In genomic region chr16:1351582-1352362, GRCh38 we compare ENCODE assay signal across 8 cellular contexts. TPM values are rescaled to one million over a fixed set of nuclear protein-coding genes. Genes with fewer than 3 reads are reported as not detected.
A peak's percentile ranks its signal among the peaks of the same experiment; 100 is the strongest.
DNase-seq lines count a peak whose midpoint lies in the region; ATAC-seq and TF ChIP-seq lines count a peak whose summit lies in the region.

GNPTG (plus strand) TSS chr16:1351931; CDS start chr16:1351966, 35 bp downstream.
TSR3 (minus strand) TSS chr16:1351878; CDS start chr16:1351804, 74 bp downstream.

- H3K27me3 Mint-ChIP-seq in CD8-positive, alpha-beta memory T cell, result peaks cover 0 to 6% of the 10 kb centered on the region in 2 donors
- no peaks in the 10 kb centered on the region for H3K27me3 Mint-ChIP-seq in activated T-cell treated with anti-CD3 and anti-CD28 coated beads, Interleukin-2, amount 50 U/mL, for 24 hours

- POLR2A ChIA-PET in CD8-positive, alpha-beta memory T cell (lab: Charles Lee), result interaction anchor here (1.1 kb wide), 1 partner anchor 19 kb away, joined by 3 read pairs; the partner anchor contains the start of gene BAIAP3

- peaks cover 0 to 36% (median 0%) of the 10 kb centered on the region in 3 donors for H3K36me3 Mint-ChIP-seq in CD8-positive, alpha-beta memory T cell
- H3K36me3 Mint-ChIP-seq in activated T-cell treated with anti-CD3 and anti-CD28 coated beads, Interleukin-2, amount 50 U/mL, for 24 hours (ENCODE audit: low read depth), result peaks cover 36% of the 10 kb centered on the region

- H3K9me3 ChIP-seq in CD8-positive, alpha-beta memory T cell (ENCODE audit: low read length), result no peaks in the 10 kb centered on the region
- no peaks in the 10 kb centered on the region for H3K9me3 ChIP-seq in OCI-LY3 (ENCODE audit: insufficient read depth, low read length)
- H3K9me3 ChIP-seq in esophagus (ENCODE audit: control insufficient read depth in 2 of 2, insufficient read depth in 1 of 2, low read depth in 1 of 2, low read length in 1 of 2), result no peaks in the 10 kb centered on the region
- H3K9me3 ChIP-seq in muscle layer of colon (ENCODE audit: low read length), result no peaks in the 10 kb centered on the region

- H3K27ac ChIP-seq in CD8-positive, alpha-beta memory T cell (ENCODE audit: low read depth, low read length), result peak within 1 kb of the TSS; percentile 75
- peak within 1 kb of the TSS; percentile 34; the same call in 1 of the 2 replicates for H3K27ac ChIP-seq in OCI-LY3 (ENCODE audit: low read length)
- peak within 1 kb of the TSS; percentile 22 to 51 for H3K27ac ChIP-seq in esophagus (ENCODE audit: low read depth in 2 of 2, low read length in 1 of 2)
- H3K27ac ChIP-seq in muscle layer of colon (ENCODE audit: low read depth, low read length), result peak within 1 kb of the TSS; percentile 78

- H4K20me1 ChIP-seq in OCI-LY3 (ENCODE audit: insufficient read depth, low read length), result no peaks in the 10 kb centered on the region

- H2AFZ ChIP-seq in OCI-LY3 (ENCODE audit: low read depth, low read length), result peak within 1 kb of the TSS; percentile 35; the same call in 1 of the 2 replicates

- peak within 1 kb of the TSS; percentile 78 for H3K4me3 ChIP-seq in CD8-positive, alpha-beta memory T cell (ENCODE audit: low read length)
- peak within 1 kb of the TSS; percentile 87 for H3K4me3 ChIP-seq in OCI-LY3 (ENCODE audit: low read length)
- peak within 1 kb of the TSS; percentile 78 to 83 for H3K4me3 ChIP-seq in esophagus (ENCODE audit: low read depth in 1 of 2, low read length in 2 of 2)
- H3K4me3 ChIP-seq in muscle layer of colon (ENCODE audit: low read depth in 1 of 2, low read length in 2 of 2), result peak within 1 kb of the TSS; percentile 92 to 97

- peaks cover 26% of the 10 kb centered on the region for H3K4me1 ChIP-seq in CD8-positive, alpha-beta memory T cell (ENCODE audit: insufficient read depth, low read length)
- H3K4me1 ChIP-seq in OCI-LY3 (ENCODE audit: low read length) (peaks cover 13% of the 10 kb centered on the region), esophagus (ENCODE audit: control insufficient read depth in 2 of 2, insufficient read depth in 2 of 2, low read length in 1 of 2) (peaks cover 0 to 29% of the 10 kb centered on the region in 2 donors), muscle layer of colon (ENCODE audit: insufficient read depth, low read length) (peaks cover 27% of the 10 kb centered on the region)

- no peaks in the 10 kb centered on the region for H3K27me3 ChIP-seq in CD8-positive, alpha-beta memory T cell (ENCODE audit: insufficient read depth, low read length, poor library complexity, severe bottlenecking)
- H3K27me3 ChIP-seq in OCI-LY3 (ENCODE audit: low read depth, low read length) (no peaks in the 10 kb centered on the region), esophagus (ENCODE audit: control insufficient read depth in 1 of 2, insufficient read depth in 2 of 2, low read length in 2 of 2) (no peaks in the 10 kb centered on the region), muscle layer of colon (ENCODE audit: control insufficient read depth in 1 of 2, insufficient read depth in 2 of 2, low read length in 2 of 2) (no peaks in the 10 kb centered on the region)

- H3K79me2 ChIP-seq in OCI-LY3 (ENCODE audit: low read length), result peaks cover 64% of the 10 kb centered on the region

- CTCF ChIA-PET in CD8-positive, alpha-beta memory T cell (lab: Charles Lee), result no interaction called here

- H3K9ac ChIP-seq in OCI-LY3 (ENCODE audit: low read length) (peak within 1 kb of the TSS; percentile 84), muscle layer of colon (ENCODE audit: low read length) (peak within 1 kb of the TSS; percentile 41)

- peak within 1 kb of the TSS; percentile 40 to 97 (median 80) for H3K27ac Mint-ChIP-seq in CD8-positive, alpha-beta memory T cell
- H3K27ac Mint-ChIP-seq in activated T-cell treated with anti-CD3 and anti-CD28 coated beads, Interleukin-2, amount 50 U/mL, for 24 hours, result peak within 1 kb of the TSS; percentile 88

- H3K4me3 Mint-ChIP-seq in CD8-positive, alpha-beta memory T cell, result peak within 1 kb of the TSS; percentile 83 to 96 (median 86)
- peak within 1 kb of the TSS; percentile 85 for H3K4me3 Mint-ChIP-seq in activated T-cell treated with anti-CD3 and anti-CD28 coated beads, Interleukin-2, amount 50 U/mL, for 24 hours

- peaks cover 28 to 56% (median 31%) of the 10 kb centered on the region in 3 donors for H3K4me1 Mint-ChIP-seq in CD8-positive, alpha-beta memory T cell
- H3K4me1 Mint-ChIP-seq in activated T-cell treated with anti-CD3 and anti-CD28 coated beads, Interleukin-2, amount 50 U/mL, for 24 hours (ENCODE audit: low read depth), result peaks cover 39% of the 10 kb centered on the region

- ATAC-seq in GM19395 (IDR thresholded peaks at IDR 0.05; ENCODE audit: unreplicated experiment) (peak; percentile 58), HG03571 (IDR thresholded peaks at IDR 0.05; ENCODE audit: unreplicated experiment) (peak; percentile 74)

- peak within 1 kb of the TSS; percentile 74 for H3K4me2 ChIP-seq in OCI-LY3 (ENCODE audit: low read length)

- no peak for TF ChIP-seq CTCF in OCI-LY3 (IDR thresholded peaks at IDR 0.05; ENCODE audit: low read depth, low read length)

- WGBS in esophagus, 2 donors, result 0% methylated on average over 87 to 98 of the region's 98 CpGs

- peak; percentile 77 to 91 (median 86) for DNase-seq in CD8-positive, alpha-beta memory T cell
- DNase-seq in activated T-cell treated with anti-CD3 and anti-CD28 coated beads, Interleukin-2, amount 50 U/mL, for 24 hours, result peak; percentile 91
- DNase-seq in stimulated activated CD8-positive, alpha-beta memory T cell treated with anti-CD3 and anti-CD28 coated beads, Interleukin-4, amount 100 ng/mL, for 48 hours, result peak; percentile 89

- H3K36me3 ChIP-seq in CD8-positive, alpha-beta memory T cell (ENCODE audit: insufficient read depth, low read length), result no peaks in the 10 kb centered on the region
- no peaks in the 10 kb centered on the region for H3K36me3 ChIP-seq in OCI-LY3 (replicated peaks; ENCODE audit: low read depth, low read length)
- H3K36me3 ChIP-seq in esophagus (ENCODE audit: control insufficient read depth in 2 of 2, insufficient read depth in 2 of 2, low read length in 1 of 2), result peaks cover 0 to 17% of the 10 kb centered on the region in 2 donors
- peaks cover 21% of the 10 kb centered on the region for H3K36me3 ChIP-seq in muscle layer of colon (ENCODE audit: insufficient read depth, low read length)

- H3K9me3 Mint-ChIP-seq in CD8-positive, alpha-beta memory T cell, result no peaks in the 10 kb centered on the region
- no peaks in the 10 kb centered on the region for H3K9me3 Mint-ChIP-seq in activated T-cell treated with anti-CD3 and anti-CD28 coated beads, Interleukin-2, amount 50 U/mL, for 24 hours

RNA-seq across cellular contexts. Expression of gene GNPTG, which starts in this region (rescaled TPM):
- total RNA-seq in CD8-positive, alpha-beta memory T cell, result 10 to 100 TPM; 32.3 to 34.4 TPM
- 63.3 TPM for polyA plus RNA-seq in CD8-positive, alpha-beta memory T cell
- 10 to 100 TPM; 33.6 to 39.1 TPM for polyA plus RNA-seq in esophagus

RNA-seq across cellular contexts. Expression of gene TSR3, which starts in this region (rescaled TPM):
- total RNA-seq in CD8-positive, alpha-beta memory T cell, result 100 to 1,000 TPM in 1 of 2 experiments, 10 to 100 TPM in 1; 91.8 to 102 TPM
- 109 TPM for polyA plus RNA-seq in CD8-positive, alpha-beta memory T cell
- polyA plus RNA-seq in esophagus, result 10 to 100 TPM; 31.4 to 53.0 TPM

Comparison
In these comparisons a context has a peak if more than half of its experiments do, and no peak if none do; other contexts are left out.
1. Peak in every context shown above with its lines: DNase-seq, ATAC-seq, H3K4me3 ChIP-seq and H3K27ac ChIP-seq.